In the genomic region with DNA sequence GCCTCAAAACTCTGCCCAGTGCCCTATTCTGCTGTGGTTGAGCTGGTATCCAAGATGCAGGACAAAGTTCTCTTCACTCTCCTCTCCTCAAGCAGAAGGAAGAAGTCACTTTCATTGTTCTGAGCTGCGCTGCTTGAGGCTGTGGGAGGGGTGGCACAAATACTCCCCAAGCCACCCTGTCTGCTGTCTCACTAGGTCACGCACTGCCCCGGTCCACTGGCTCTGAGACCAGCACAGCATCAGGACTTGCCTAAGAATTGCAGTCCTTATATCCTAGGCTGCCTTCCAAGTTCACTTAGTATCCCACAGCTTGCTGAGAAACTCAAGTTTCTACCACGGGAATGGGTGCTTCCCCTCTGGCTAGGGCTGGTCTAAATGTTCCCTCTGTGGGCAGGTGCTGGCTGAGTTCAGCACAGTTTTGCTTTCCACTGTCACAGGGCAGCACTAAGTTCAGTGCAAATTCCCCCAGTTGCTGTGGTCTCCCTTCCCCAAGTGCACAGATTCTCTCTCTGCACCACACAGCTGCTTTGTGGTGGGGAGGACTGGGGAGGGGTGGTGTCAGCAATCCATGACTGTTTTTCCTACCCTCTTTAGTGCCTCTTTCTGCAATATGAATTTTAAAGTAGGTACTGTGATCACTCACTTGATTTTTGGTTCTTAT, we compare ENCODE assay signal across 1 cellular context.
TF ChIP-seq lines count a peak whose summit lies in the region.

No MANE protein-coding gene starts in this region.

TF ChIP-seq in GM12878, 131 proteins besides CTCF, POLR2A, EP300 and RAD21 (continued from another document):
- TF ChIP-seq RELB (IDR thresholded peaks at IDR 0.05; ENCODE audit: low read depth) (peak; percentile 42; the same call in 1 of the 2 replicates), EED (IDR thresholded peaks at IDR 0.05; ENCODE audit: low read depth) (no peak), ZNF207 (IDR thresholded peaks at IDR 0.05; ENCODE audit: borderline replicate concordance) (no peak), NRF1 (conservative IDR thresholded peaks at IDR 0.05; ENCODE audit: low read depth, low read length) (no peak), IKZF1 (conservative IDR thresholded peaks at IDR 0.05) (peak; percentile 52), NR2F1 (conservative IDR thresholded peaks at IDR 0.05) (0 out of 2 replicates have a peak, but pooled peaks have one; percentile 22), PAX5 (IDR thresholded peaks at IDR 0.05; ENCODE audit: borderline replicate concordance, low read depth, low read length) (peak; percentile 6; the same call in 1 of the 2 replicates), E2F4 (IDR thresholded peaks at IDR 0.05; ENCODE audit: low read depth, low read length) (no peak), EGR1 (IDR thresholded peaks at IDR 0.05; ENCODE audit: borderline replicate concordance in 1 of 2, low read depth in 2 of 2, low read length in 2 of 2) (no peak), DPF2 (IDR thresholded peaks at IDR 0.05) (0 out of 2 replicates have a peak, but pooled peaks have one; percentile 39), TCF12 (IDR thresholded peaks at IDR 0.05; ENCODE audit: low read depth, low read length) (no peak), IKZF2 (IDR thresholded peaks at IDR 0.05) (peak; percentile 43 to 50; a peak in 2 of 4 replicates), BHLHE40 (IDR thresholded peaks at IDR 0.05; ENCODE audit: borderline replicate concordance in 1 of 2, low read depth in 2 of 2, low read length in 1 of 2) (peak in 1 of 2 experiments; percentile 48; a peak in 1 of 4 replicates)
